8 cellular contexts compared by ENCODE assay signal in genomic region chr5:133052317-133053175, GRCh38. TPM values are rescaled to one million over a fixed set of nuclear protein-coding genes. Genes with fewer than 3 reads are reported as not detected.
DNase-seq lines count a peak whose midpoint lies in the region; ATAC-seq and TF ChIP-seq lines count a peak whose summit lies in the region.

No MANE protein-coding gene starts in this region.

- H3K9me3 Mint-ChIP-seq in endothelial cell (ENCODE audit: unreplicated experiment): no peaks in the 10 kb centered on the region

- H3K36me3 Mint-ChIP-seq in endothelial cell (ENCODE audit: low read depth, unreplicated experiment): peaks cover 4% of the 10 kb centered on the region

- peaks cover 31% of the 10 kb centered on the region for H3K4me1 Mint-ChIP-seq in endothelial cell (ENCODE audit: unreplicated experiment)

- H3K4me3 Mint-ChIP-seq in endothelial cell (ENCODE audit: unreplicated experiment): peak overlapping the region; percentile 89

- no peak for TF ChIP-seq CTCF in endothelial cell (IDR thresholded peaks at IDR 0.05; ENCODE audit: unreplicated experiment)

- peak overlapping the region; percentile 93 for H3K27ac Mint-ChIP-seq in endothelial cell (ENCODE audit: unreplicated experiment)

- ATAC-seq in HG02798 (IDR thresholded peaks at IDR 0.05; ENCODE audit: poor library complexity, unreplicated experiment): peak; percentile 30

- H3K27me3 Mint-ChIP-seq in endothelial cell (ENCODE audit: unreplicated experiment): peaks cover 2% of the 10 kb centered on the region

- peak; percentile 22 for DNase-seq in NK-92 treated with Interleukin-12 subunit alpha and Interleukin-12 subunit beta, amount 100 ng/mL, for 24 hours (lab: John Stamatoyannopoulos, UW)
- DNase-seq in NK-92 (lab: John Stamatoyannopoulos, UW; ENCODE audit: unreplicated experiment): no peak
- DNase-seq in NCI-H345 (lab: John Stamatoyannopoulos, UW): peak; percentile 34
- DNase-seq in activated CD8-positive, alpha-beta memory T cell treated with anti-CD3 and anti-CD28 coated beads for 48 hours (ENCODE audit: low read depth in 2 of 3, low spot score in 2 of 3): peak; percentile 40 to 54 (median 41)
- peak; percentile 71 for DNase-seq in endothelial cell (ENCODE audit: low spot score)
- peak; percentile 44 for DNase-seq in midbrain (lab: John Stamatoyannopoulos, UW)
- DNase-seq in stimulated activated CD8-positive, alpha-beta memory T cell treated with anti-CD3 and anti-CD28 coated beads, Interleukin-4, amount 100 ng/mL, for 24 hours (ENCODE audit: low read depth): peak; percentile 42

RNA-seq across cellular contexts. Expression of gene HSPA4, which starts 0.7 kb away (rescaled TPM):
- 162 TPM for total RNA-seq in endothelial cell (ENCODE audit: unreplicated experiment)

RNA-seq across cellular contexts. Expression of gene ZCCHC10, which starts 26.2 kb away (rescaled TPM):
- 33.0 TPM for total RNA-seq in endothelial cell (ENCODE audit: unreplicated experiment)
